1 cellular context compared by ENCODE assay signal in the genomic region with DNA sequence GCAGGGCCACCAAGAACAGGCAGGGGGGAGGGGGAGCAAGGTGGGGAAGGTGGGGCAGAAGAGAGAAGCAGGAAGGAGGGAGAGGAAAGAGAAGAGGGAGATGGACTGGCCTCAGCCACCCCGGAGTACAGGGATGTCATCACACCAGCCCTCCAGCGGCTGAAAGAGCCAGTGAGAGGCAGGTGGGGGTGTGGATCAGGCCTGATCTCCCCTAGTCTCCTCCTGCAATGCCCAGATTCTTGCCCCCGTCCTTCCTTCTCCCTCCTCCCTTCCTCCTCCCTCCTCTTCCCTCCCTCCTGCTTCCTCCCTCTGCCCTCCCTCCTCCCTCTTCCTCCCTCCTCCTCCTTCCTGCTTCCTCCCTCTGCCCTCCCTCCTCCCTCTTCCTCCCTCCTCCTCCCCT.
TF ChIP-seq lines count a peak whose summit lies in the region.

No MANE protein-coding gene starts in this region.

TF ChIP-seq in SK-N-SH treated with all-trans-retinoic acid at 6 μM for 48 hours, 23 proteins besides CTCF, POLR2A, EP300 and RAD21 (continued from another document):
- no peak for TF ChIP-seq CSRNP3 (CRISPR knock-in tag; IDR thresholded peaks at IDR 0.05)
